8 cellular contexts compared by ENCODE assay signal in the genomic region with DNA sequence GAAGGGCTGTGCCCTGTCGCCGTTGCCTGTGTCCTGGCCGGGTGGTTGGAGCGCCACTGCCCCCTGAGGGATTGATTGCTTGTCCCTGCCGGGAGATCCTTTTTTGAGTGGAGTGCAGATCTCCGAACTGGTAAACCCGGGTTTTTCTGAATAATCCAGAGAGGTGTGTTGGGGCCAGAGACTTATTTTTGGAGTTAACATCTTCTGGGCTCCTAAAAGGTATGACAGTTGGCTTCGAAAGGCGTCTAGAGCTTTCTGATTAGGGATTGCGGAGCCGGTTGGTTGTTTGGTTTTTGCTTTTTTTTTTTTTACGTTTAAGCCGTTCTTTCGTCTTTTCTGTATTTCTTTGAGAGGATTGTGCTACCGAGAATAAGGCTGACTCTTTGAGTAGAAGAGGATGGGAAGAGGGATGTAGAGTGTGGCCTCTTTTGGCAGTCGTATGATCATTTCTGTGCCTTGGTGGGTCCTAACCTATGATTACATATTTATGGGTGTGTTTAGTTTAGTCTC.
DNase-seq lines count a peak whose midpoint lies in the region; ATAC-seq and TF ChIP-seq lines count a peak whose summit lies in the region.

No MANE protein-coding gene starts in this region.

- ATAC-seq in HG03097 (IDR thresholded peaks at IDR 0.05; ENCODE audit: low FRiP score, unreplicated experiment): peak; percentile 22

- H3K27me3 ChIP-seq in BLaER1 (no peaks in the 10 kb centered on the region), brain microvascular endothelial cell (replicated peaks) (no peaks in the 10 kb centered on the region)

- H3K4me1 ChIP-seq in BLaER1: peaks cover 33% of the 10 kb centered on the region

- H3K4me3 ChIP-seq in BLaER1: peak overlapping the region; percentile 98
- H3K4me3 ChIP-seq in brain microvascular endothelial cell (ENCODE audit: low read depth, low read length): peak overlapping the region; percentile 91

- H3K9me3 ChIP-seq in BLaER1: no peaks in the 10 kb centered on the region

- peak; percentile 20 for TF ChIP-seq CTCF in brain microvascular endothelial cell (IDR thresholded peaks at IDR 0.05; ENCODE audit: low read depth, low read length, missing control alignments)

- H3K27ac ChIP-seq in BLaER1 (peak overlapping the region; percentile 90), brain microvascular endothelial cell (peak overlapping the region; percentile 98)

- H4K20me1 ChIP-seq in BLaER1: peaks cover 54% of the 10 kb centered on the region

- H3K36me3 ChIP-seq in BLaER1: peaks cover 17% of the 10 kb centered on the region; the same call in 1 of the 2 replicates
- H3K36me3 ChIP-seq in brain microvascular endothelial cell (replicated peaks): peaks cover 2% of the 10 kb centered on the region

- peak overlapping the region; percentile 94 for H3K9ac ChIP-seq in BLaER1

- DNase-seq in brain microvascular endothelial cell: no peak
- DNase-seq in medulla oblongata (ENCODE audit: extremely low spot score): peak; percentile 48
- no peak for DNase-seq in NCI-H128 (lab: John Stamatoyannopoulos, UW; ENCODE audit: unreplicated experiment)
- DNase-seq in islet precursor cell: no peak
- DNase-seq in kidney tubule cell (ENCODE audit: low spot score): no peak
- DNase-seq in activated CD4-positive, alpha-beta T cell treated with anti-CD3 and anti-CD28 coated beads, Interleukin-2, amount 50 U/mL, for 1 hour: no peak

- peak overlapping the region; percentile 95 for H3K4me2 ChIP-seq in BLaER1

- in situ Hi-C loops in brain microvascular endothelial cell (cut with HindIII; ENCODE audit: low pct_ligation_motif_present, low sequenced_read_pairs): no loop called here
